Comparison of ENCODE assay signal across 1 cellular context in the genomic region with DNA sequence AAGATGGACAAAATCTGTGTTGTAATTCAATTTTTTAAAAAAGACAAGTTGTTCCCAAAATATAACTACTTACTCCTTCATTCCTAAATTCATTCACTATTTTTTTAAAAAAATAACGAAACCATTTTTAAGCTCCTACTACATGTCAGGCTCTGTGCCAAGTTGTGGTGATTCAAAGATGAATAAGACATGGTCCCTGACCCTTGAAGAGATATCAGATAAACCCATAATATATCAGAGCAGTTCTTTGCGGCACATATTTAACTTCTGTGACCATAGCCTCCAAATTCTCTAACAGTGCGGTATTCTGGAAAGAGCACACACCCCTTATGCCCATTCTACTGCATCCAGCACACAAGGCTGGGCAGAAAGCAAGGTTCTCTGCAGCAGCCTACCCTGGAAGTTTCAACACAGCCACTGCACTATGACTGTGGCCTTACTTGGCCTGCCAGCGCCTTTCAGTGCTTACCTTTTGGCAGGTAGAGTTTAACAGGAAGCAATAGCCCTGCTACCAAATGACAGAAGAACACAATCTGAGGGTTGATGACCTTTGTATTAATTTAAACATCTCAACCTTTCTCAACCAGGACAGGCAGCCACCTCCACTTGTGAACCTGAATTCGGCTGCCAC.
A peak's percentile ranks its signal among the peaks of the same experiment; 100 is the strongest.
TF ChIP-seq lines count a peak whose summit lies in the region.

No MANE protein-coding gene starts in this region.

TF ChIP-seq in SK-N-SH, 30 proteins besides CTCF, POLR2A, EP300 and RAD21 (continued from another document):
- TF ChIP-seq, protein P1, sequence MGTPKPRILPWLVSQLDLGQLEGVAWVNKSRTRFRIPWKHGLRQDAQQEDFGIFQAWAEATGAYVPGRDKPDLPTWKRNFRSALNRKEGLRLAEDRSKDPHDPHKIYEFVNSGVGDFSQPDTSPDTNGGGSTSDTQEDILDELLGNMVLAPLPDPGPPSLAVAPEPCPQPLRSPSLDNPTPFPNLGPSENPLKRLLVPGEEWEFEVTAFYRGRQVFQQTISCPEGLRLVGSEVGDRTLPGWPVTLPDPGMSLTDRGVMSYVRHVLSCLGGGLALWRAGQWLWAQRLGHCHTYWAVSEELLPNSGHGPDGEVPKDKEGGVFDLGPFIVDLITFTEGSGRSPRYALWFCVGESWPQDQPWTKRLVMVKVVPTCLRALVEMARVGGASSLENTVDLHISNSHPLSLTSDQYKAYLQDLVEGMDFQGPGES (IDR thresholded peaks at IDR 0.05; ENCODE audit: low read depth, low read length), result no peak
- TF ChIP-seq GABPA (IDR thresholded peaks at IDR 0.05; ENCODE audit: low read depth) (no peak), SIN3A (IDR thresholded peaks at IDR 0.05; ENCODE audit: borderline replicate concordance, low read depth, low read length) (no peak), POLR2AphosphoS5 (IDR thresholded peaks at IDR 0.05; ENCODE audit: low read depth, low read length) (no peak), SMC3 (IDR thresholded peaks at IDR 0.05; ENCODE audit: low read depth, low read length) (no peak), JUND (IDR thresholded peaks at IDR 0.05) (peak; percentile 72), FOXJ3 (CRISPR knock-in tag; IDR thresholded peaks at IDR 0.05) (no peak), CHD2 (IDR thresholded peaks at IDR 0.05; ENCODE audit: low read length, partially characterized antibody) (no peak), EZH2phosphoT487 (IDR thresholded peaks at IDR 0.05; ENCODE audit: borderline replicate concordance, low read depth) (no peak), RXRA (IDR thresholded peaks at IDR 0.05; ENCODE audit: borderline replicate concordance, low read depth) (peak; percentile 66; the same call in 1 of the 2 replicates), FOSL2 (IDR thresholded peaks at IDR 0.05; ENCODE audit: borderline replicate concordance, low read depth) (peak; percentile 81), TCF12 (IDR thresholded peaks at IDR 0.05) (peak; percentile 77), RCOR1 (IDR thresholded peaks at IDR 0.05; ENCODE audit: low read length) (no peak), NFIC (IDR thresholded peaks at IDR 0.05; ENCODE audit: borderline replicate concordance) (peak; percentile 92)
- TF ChIP-seq, protein P2, sequence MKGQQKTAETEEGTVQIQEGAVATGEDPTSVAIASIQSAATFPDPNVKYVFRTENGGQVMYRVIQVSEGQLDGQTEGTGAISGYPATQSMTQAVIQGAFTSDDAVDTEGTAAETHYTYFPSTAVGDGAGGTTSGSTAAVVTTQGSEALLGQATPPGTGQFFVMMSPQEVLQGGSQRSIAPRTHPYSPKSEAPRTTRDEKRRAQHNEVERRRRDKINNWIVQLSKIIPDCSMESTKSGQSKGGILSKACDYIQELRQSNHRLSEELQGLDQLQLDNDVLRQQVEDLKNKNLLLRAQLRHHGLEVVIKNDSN (IDR thresholded peaks at IDR 0.05; ENCODE audit: borderline replicate concordance, low read depth), result no peak
- TF ChIP-seq, protein P3, sequence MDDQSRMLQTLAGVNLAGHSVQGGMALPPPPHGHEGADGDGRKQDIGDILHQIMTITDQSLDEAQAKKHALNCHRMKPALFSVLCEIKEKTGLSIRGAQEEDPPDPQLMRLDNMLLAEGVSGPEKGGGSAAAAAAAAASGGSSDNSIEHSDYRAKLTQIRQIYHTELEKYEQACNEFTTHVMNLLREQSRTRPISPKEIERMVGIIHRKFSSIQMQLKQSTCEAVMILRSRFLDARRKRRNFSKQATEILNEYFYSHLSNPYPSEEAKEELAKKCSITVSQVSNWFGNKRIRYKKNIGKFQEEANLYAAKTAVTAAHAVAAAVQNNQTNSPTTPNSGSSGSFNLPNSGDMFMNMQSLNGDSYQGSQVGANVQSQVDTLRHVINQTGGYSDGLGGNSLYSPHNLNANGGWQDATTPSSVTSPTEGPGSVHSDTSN (IDR thresholded peaks at IDR 0.05), result peak; percentile 77
- TF ChIP-seq, protein P4, sequence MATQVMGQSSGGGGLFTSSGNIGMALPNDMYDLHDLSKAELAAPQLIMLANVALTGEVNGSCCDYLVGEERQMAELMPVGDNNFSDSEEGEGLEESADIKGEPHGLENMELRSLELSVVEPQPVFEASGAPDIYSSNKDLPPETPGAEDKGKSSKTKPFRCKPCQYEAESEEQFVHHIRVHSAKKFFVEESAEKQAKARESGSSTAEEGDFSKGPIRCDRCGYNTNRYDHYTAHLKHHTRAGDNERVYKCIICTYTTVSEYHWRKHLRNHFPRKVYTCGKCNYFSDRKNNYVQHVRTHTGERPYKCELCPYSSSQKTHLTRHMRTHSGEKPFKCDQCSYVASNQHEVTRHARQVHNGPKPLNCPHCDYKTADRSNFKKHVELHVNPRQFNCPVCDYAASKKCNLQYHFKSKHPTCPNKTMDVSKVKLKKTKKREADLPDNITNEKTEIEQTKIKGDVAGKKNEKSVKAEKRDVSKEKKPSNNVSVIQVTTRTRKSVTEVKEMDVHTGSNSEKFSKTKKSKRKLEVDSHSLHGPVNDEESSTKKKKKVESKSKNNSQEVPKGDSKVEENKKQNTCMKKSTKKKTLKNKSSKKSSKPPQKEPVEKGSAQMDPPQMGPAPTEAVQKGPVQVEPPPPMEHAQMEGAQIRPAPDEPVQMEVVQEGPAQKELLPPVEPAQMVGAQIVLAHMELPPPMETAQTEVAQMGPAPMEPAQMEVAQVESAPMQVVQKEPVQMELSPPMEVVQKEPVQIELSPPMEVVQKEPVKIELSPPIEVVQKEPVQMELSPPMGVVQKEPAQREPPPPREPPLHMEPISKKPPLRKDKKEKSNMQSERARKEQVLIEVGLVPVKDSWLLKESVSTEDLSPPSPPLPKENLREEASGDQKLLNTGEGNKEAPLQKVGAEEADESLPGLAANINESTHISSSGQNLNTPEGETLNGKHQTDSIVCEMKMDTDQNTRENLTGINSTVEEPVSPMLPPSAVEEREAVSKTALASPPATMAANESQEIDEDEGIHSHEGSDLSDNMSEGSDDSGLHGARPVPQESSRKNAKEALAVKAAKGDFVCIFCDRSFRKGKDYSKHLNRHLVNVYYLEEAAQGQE (IDR thresholded peaks at IDR 0.05; ENCODE audit: low read depth, low read length), result no peak
- TF ChIP-seq, protein P5, sequence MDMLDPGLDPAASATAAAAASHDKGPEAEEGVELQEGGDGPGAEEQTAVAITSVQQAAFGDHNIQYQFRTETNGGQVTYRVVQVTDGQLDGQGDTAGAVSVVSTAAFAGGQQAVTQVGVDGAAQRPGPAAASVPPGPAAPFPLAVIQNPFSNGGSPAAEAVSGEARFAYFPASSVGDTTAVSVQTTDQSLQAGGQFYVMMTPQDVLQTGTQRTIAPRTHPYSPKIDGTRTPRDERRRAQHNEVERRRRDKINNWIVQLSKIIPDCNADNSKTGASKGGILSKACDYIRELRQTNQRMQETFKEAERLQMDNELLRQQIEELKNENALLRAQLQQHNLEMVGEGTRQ (IDR thresholded peaks at IDR 0.05; ENCODE audit: borderline replicate concordance, low read depth, low read length), result no peak
